In the genomic region with DNA sequence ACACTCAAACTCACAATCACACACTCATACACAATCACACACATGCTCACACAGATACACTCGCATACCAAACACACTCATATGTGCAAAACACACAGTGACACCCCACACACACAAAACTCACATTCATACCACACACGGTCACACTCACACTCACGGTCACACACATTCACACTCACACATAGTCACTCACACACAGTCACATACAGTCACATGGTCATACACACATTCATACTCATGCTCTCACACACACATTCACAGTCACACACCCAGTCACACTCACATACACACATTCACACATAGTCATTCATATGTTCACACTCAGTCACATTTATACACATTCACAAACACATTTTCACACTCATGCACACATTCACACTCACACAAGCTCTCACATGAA, we compare ENCODE assay signal across 33 cellular contexts.
"Had no signal": no experiment of that assay in that cellular context is flagged by ENCODE, and none has a peak within 500 bp of the region (broad histone marks: within the 10 kb centered on the region; RNA-seq: fewer than 3 reads in every experiment).

No MANE protein-coding gene starts in this region.

- H3K36me3 ChIP-seq: adrenal gland, brain microvascular endothelial cell, breast epithelium had no signal

- H3K9me3 ChIP-seq: adrenal gland, body of pancreas, breast epithelium had no signal

- DNase-seq: activated B cell treated with CpG ODN at 0.5 μM for 24 hours; activated CD4-positive, alpha-beta memory T cell treated with anti-CD3 and anti-CD28 coated beads for 36 hours; activated CD4-positive, alpha-beta T cell treated with anti-CD3 and anti-CD28 coated beads for 4 hours; activated CD4-positive, alpha-beta T cell treated with anti-CD3 and anti-CD28 coated beads, Interleukin-2, amount 10 ng/mL, durations not matched to agents 24 days and 14 days; activated CD4-positive, alpha-beta T cell treated with anti-CD3 and anti-CD28 coated beads, Interleukin-2, amount 50 U/mL, for 1 hour; activated CD4-positive, alpha-beta T cell treated with anti-CD3 and anti-CD28 coated beads, Interleukin-2, amount 50 U/mL, for 4 hours; activated CD4-positive, CD25-positive, alpha-beta regulatory T cell treated with anti-CD3 and anti-CD28 coated beads, Interleukin-2, amount 50 U/mL, for 72 hours; activated CD8-positive, alpha-beta memory T cell treated with anti-CD3 and anti-CD28 coated beads, Interleukin-2, amount 50 U/mL, for 4 hours; activated CD8-positive, alpha-beta T cell treated with anti-CD3 and anti-CD28 coated beads for 36 hours; activated effector memory CD4-positive, alpha-beta T cell treated with anti-CD3 and anti-CD28 coated beads, Interleukin-2, amount 50 U/mL, for 16 hours; activated gamma-delta T cell treated with Interleukin-2 at 50 U/mL for 16 hours; activated naive CD4-positive, alpha-beta T cell; activated naive CD4-positive, alpha-beta T cell treated with anti-CD3 and anti-CD28 coated beads for 36 hours; activated naive CD4-positive, alpha-beta T cell treated with anti-CD3 and anti-CD28 coated beads, Interleukin-2, amount 50 U/mL, for 16 hours; activated naive CD8-positive, alpha-beta T cell treated with anti-CD3 and anti-CD28 coated beads for 36 hours; activated T-cell treated with anti-CD3 and anti-CD28 coated beads for 4 hours; activated T-cell treated with anti-CD3 and anti-CD28 coated beads, Interleukin-2, amount 50 U/mL, for 1 hour; activated T-cell treated with anti-CD3 and anti-CD28 coated beads, Interleukin-2, amount 50 U/mL, for 4 hours; activated T-cell treated with anti-CD3 and anti-CD28 coated beads, Interleukin-2, amount 50 U/mL, for 72 hours; adrenal gland; amniotic stem cell; aorta; body of pancreas; brain microvascular endothelial cell; central memory CD4-positive, alpha-beta T cell; T-helper 2 cell; T-helper 9 cell had no signal

- ATAC-seq: activated CD8-positive, alpha-beta T cell treated with anti-CD3 and anti-CD28 coated beads for 36 hours; activated naive CD4-positive, alpha-beta T cell treated with anti-CD3 and anti-CD28 coated beads, Interleukin-2, amount 50 U/mL, for 72 hours; activated T-cell treated with anti-CD3 and anti-CD28 coated beads, Interleukin-2, amount 50 U/mL, for 4 hours; activated T-cell treated with anti-CD3 and anti-CD28 coated beads, Interleukin-2, amount 50 U/mL, for 72 hours; activated T-helper 17 cell treated with anti-CD3 and anti-CD28 coated beads, Interleukin-2, amount 50 U/mL, for 72 hours; body of pancreas had no signal

- H3K4me1 ChIP-seq: adrenal gland, body of pancreas, breast epithelium had no signal

- FAIRE-seq: astrocyte, TTC549 had no signal

- H3K27ac ChIP-seq: adrenal gland, body of pancreas, brain microvascular endothelial cell, breast epithelium, VCaP had no signal

- H3K27me3 ChIP-seq: adrenal gland, body of pancreas, brain microvascular endothelial cell, breast epithelium had no signal

- H3K4me3 ChIP-seq: adrenal gland, body of pancreas, breast epithelium had no signal
